ENCODE assay signal across 24 cellular contexts in the genomic region with DNA sequence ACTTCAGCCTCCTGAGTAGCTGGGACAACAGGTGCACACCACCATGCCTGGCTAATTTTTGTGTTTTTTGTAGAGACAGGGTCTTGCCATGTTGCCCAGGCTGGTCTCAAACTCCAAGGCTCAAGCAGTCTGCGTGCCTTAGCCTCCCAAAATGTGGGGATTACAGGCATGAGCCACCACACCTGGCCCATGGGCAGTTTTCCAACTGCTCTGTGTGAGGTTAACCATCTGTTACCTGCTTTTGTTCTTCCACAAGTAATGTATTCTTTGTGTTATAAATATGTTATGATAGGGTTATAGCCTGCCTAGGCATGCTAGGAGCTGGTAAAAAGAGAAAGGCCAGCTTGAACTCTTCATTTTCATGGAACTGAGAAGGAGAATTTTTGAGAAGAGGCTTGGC. TPM values are rescaled to one million over a fixed set of nuclear protein-coding genes. Genes with fewer than 3 reads are reported as not detected.
A peak's percentile ranks its signal among the peaks of the same experiment; 100 is the strongest.
DNase-seq lines count a peak whose midpoint lies in the region; ATAC-seq and TF ChIP-seq lines count a peak whose summit lies in the region.
"Had no signal": no experiment of that assay in that cellular context is flagged by ENCODE, and none has a peak within 500 bp of the region (broad histone marks: within the 10 kb centered on the region; RNA-seq: fewer than 3 reads in every experiment).

No MANE protein-coding gene starts in this region.

- DNase-seq in NCI-H2196 (lab: John Stamatoyannopoulos, UW; ENCODE audit: unreplicated experiment) (peak; percentile 55), NCI-H2196 treated with DMSO at 0.1 percent for 48 hours (lab: John Stamatoyannopoulos, UW; ENCODE audit: unreplicated experiment) (no peak), NCI-H2081 (lab: John Stamatoyannopoulos, UW) (peak; percentile 75 to 90), RWPE1 (ENCODE audit: low spot score) (no peak), neural crest cell (ENCODE audit: low read depth, low spot score) (no peak), cardiac septum (ENCODE audit: low spot score) (no peak), NK-92 (lab: John Stamatoyannopoulos, UW; ENCODE audit: unreplicated experiment) (no peak)
- no peak for DNase-seq in CD8-positive, alpha-beta T cell
- DNase-seq: activated CD4-positive, alpha-beta T cell treated with anti-CD3 and anti-CD28 coated beads, Interleukin-2, amount 10 ng/mL, durations not matched to agents 24 days and 14 days; activated T-cell treated with anti-CD3 and anti-CD28 coated beads, Interleukin-2, amount 50 U/mL, for 4 hours; brain microvascular endothelial cell; Caco-2; effector memory CD8-positive, alpha-beta T cell; left ventricle myocardium superior; naive thymus-derived CD8-positive, alpha-beta T cell; NCI-H446 treated with DMSO at 0.1 percent for 48 hours; small intestine; stimulated activated CD4-positive, alpha-beta T cell treated with anti-CD3 and anti-CD28 coated beads, Interleukin-2, amount 100 ng/mL, for 24 hours; upper lobe of right lung had no signal

- no peaks in the 10 kb centered on the region for H3K36me3 ChIP-seq in CD8-positive, alpha-beta T cell (ENCODE audit: insufficient read depth, low read length)

- no peaks in the 10 kb centered on the region for H3K27me3 ChIP-seq in CD8-positive, alpha-beta T cell (ENCODE audit: insufficient read depth, low read length)
- H3K27me3 ChIP-seq: brain microvascular endothelial cell, upper lobe of right lung had no signal

- CTCF ChIA-PET in RWPE1 (lab: Yijun Ruan, JAX) = no interaction called here
- CTCF ChIA-PET in CD8-positive, alpha-beta T cell (lab: Charles Lee) = interaction anchor here (1.4 kb wide), 1 partner anchor 23 kb away, joined by 4 read pairs; no protein-coding TSS in a partner anchor

- POLR2A ChIA-PET in RWPE1 (lab: Yijun Ruan, JAX; ENCODE audit: low non-redundant PET) = no interaction called here
- POLR2A ChIA-PET in CD8-positive, alpha-beta T cell (lab: Charles Lee) = no interaction called here

- TF ChIP-seq CTCF in RWPE1 (conservative IDR thresholded peaks at IDR 0.05; ENCODE audit: low read depth) (no peak), neural crest cell (conservative IDR thresholded peaks at IDR 0.05) (no peak)
- TF ChIP-seq CTCF in CD8-positive, alpha-beta T cell (IDR thresholded peaks at IDR 0.05) = no peak

- peaks cover 6% of the 10 kb centered on the region for H3K4me1 Mint-ChIP-seq in neural crest cell
- no peaks in the 10 kb centered on the region for H3K4me1 Mint-ChIP-seq in CD8-positive, alpha-beta T cell (ENCODE audit: low read depth)
- H3K4me1 Mint-ChIP-seq: mesothelial cell of epicardium; naive thymus-derived CD8-positive, alpha-beta T cell had no signal

- peak overlapping the region; percentile 87 for H3K27ac ChIP-seq in RWPE1
- H3K27ac ChIP-seq in CD8-positive, alpha-beta T cell (ENCODE audit: low read depth, low read length) = no peak overlapping the region
- H3K27ac ChIP-seq: brain microvascular endothelial cell, coronary artery, HL-60, upper lobe of right lung had no signal

- peak overlapping the region; percentile 6 for H3K27ac Mint-ChIP-seq in neural crest cell (ENCODE audit: unreplicated experiment)
- H3K27ac Mint-ChIP-seq in CD8-positive, alpha-beta T cell = no peak overlapping the region
- H3K27ac Mint-ChIP-seq: activated CD4-positive, alpha-beta T cell treated with anti-CD3 and anti-CD28 coated beads, Interleukin-2, amount 10 ng/mL, durations not matched to agents 24 days and 14 days; effector memory CD8-positive, alpha-beta T cell; mesothelial cell of epicardium had no signal

- H3K9me3 Mint-ChIP-seq in neural crest cell = no peaks in the 10 kb centered on the region
- H3K9me3 Mint-ChIP-seq in CD8-positive, alpha-beta T cell = no peaks in the 10 kb centered on the region
- H3K9me3 Mint-ChIP-seq: activated CD4-positive, alpha-beta T cell treated with anti-CD3 and anti-CD28 coated beads, Interleukin-2, amount 10 ng/mL, durations not matched to agents 24 days and 14 days; activated T-cell treated with anti-CD3 and anti-CD28 coated beads, Interleukin-2, amount 50 U/mL, for 4 hours; effector memory CD8-positive, alpha-beta T cell; mesothelial cell of epicardium; naive thymus-derived CD8-positive, alpha-beta T cell had no signal

- intact Hi-C loops in cardiac septum (cut with DNase I) = no loop called here
- intact Hi-C loops in CD8-positive, alpha-beta T cell (cut with DNase I, micrococcal nuclease) = no loop called here

- no peak overlapping the region for H3K4me3 Mint-ChIP-seq in neural crest cell
- no peak overlapping the region for H3K4me3 Mint-ChIP-seq in CD8-positive, alpha-beta T cell
- H3K4me3 Mint-ChIP-seq: activated CD4-positive, alpha-beta T cell treated with anti-CD3 and anti-CD28 coated beads, Interleukin-2, amount 10 ng/mL, durations not matched to agents 24 days and 14 days; activated T-cell treated with anti-CD3 and anti-CD28 coated beads, Interleukin-2, amount 50 U/mL, for 4 hours; effector memory CD8-positive, alpha-beta T cell; mesothelial cell of epicardium; naive thymus-derived CD8-positive, alpha-beta T cell had no signal

- H3K4me3 ChIP-seq in CD8-positive, alpha-beta T cell (ENCODE audit: low read depth, low read length) = no peak overlapping the region
- H3K4me3 ChIP-seq: coronary artery, upper lobe of right lung had no signal

- H3K36me3 Mint-ChIP-seq in neural crest cell (ENCODE audit: low read depth) = peaks cover 6% of the 10 kb centered on the region
- H3K36me3 Mint-ChIP-seq in CD8-positive, alpha-beta T cell = no peaks in the 10 kb centered on the region

- no peaks in the 10 kb centered on the region for H3K27me3 Mint-ChIP-seq in neural crest cell (ENCODE audit: low read depth)
- H3K27me3 Mint-ChIP-seq in CD8-positive, alpha-beta T cell (ENCODE audit: low read depth) = no peaks in the 10 kb centered on the region
- H3K27me3 Mint-ChIP-seq: activated CD4-positive, alpha-beta T cell treated with anti-CD3 and anti-CD28 coated beads, Interleukin-2, amount 10 ng/mL, durations not matched to agents 24 days and 14 days; effector memory CD8-positive, alpha-beta T cell; naive thymus-derived CD8-positive, alpha-beta T cell had no signal

- no peak for ATAC-seq in CD8-positive, alpha-beta T cell
- ATAC-seq: activated T-cell treated with anti-CD3 and anti-CD28 coated beads, Interleukin-2, amount 50 U/mL, for 4 hours; effector memory CD8-positive, alpha-beta T cell; HCT116; left ventricle myocardium superior; naive thymus-derived CD8-positive, alpha-beta T cell; SK-N-SH treated with all-trans-retinoic acid at 6 μM for 48 hours; upper lobe of right lung had no signal

- no peaks in the 10 kb centered on the region for H3K4me1 ChIP-seq in CD8-positive, alpha-beta T cell (ENCODE audit: insufficient read depth, low read length)
- H3K4me1 ChIP-seq: upper lobe of right lung had no signal

- no peaks in the 10 kb centered on the region for H3K9me3 ChIP-seq in CD8-positive, alpha-beta T cell (ENCODE audit: low read length)
- H3K9me3 ChIP-seq: Caco-2, upper lobe of right lung had no signal

RNA-seq across cellular contexts. Expression of gene TUFT1, which starts 30.7 kb away (rescaled TPM):
- total RNA-seq in neural crest cell = 7.5 TPM in 2 replicates
- 4.3 TPM for total RNA-seq in cardiac septum
- 1 to 10 TPM; 8.5 TPM for total RNA-seq in CD8-positive, alpha-beta T cell

RNA-seq across cellular contexts. Expression of gene SNX27, which starts 41.0 kb away (rescaled TPM):
- 48.3 and 53.6 TPM in 2 replicates for total RNA-seq in neural crest cell
- 33.5 TPM for total RNA-seq in cardiac septum
- total RNA-seq in CD8-positive, alpha-beta T cell = 10 to 100 TPM in 1 of 2 experiments, 1 to 10 TPM in 1; 9.8 to 12.2 TPM

RNA-seq across cellular contexts. Expression of gene CGN, which starts 59.6 kb away (rescaled TPM):
- 6.7 and 7.2 TPM in 2 replicates for total RNA-seq in neural crest cell
- 0.19 TPM for total RNA-seq in cardiac septum
- under 1 TPM; 0.28 to 0.49 TPM for total RNA-seq in CD8-positive, alpha-beta T cell

Comparison
In these comparisons a context has a peak if more than half of its experiments do, and no peak if none do; other contexts are left out.
1. DNase-seq: peak in NCI-H2196 (single experiment) and NCI-H2081 (2 of 2); none in NCI-H2196 treated with DMSO at 0.1 percent for 48 hours (single experiment), RWPE1 (single experiment), neural crest cell (single experiment), cardiac septum (single experiment), NK-92 (single experiment) and CD8-positive, alpha-beta T cell (0 of 7).